Comparison of ENCODE assay signal across 28 cellular contexts in the genomic region with DNA sequence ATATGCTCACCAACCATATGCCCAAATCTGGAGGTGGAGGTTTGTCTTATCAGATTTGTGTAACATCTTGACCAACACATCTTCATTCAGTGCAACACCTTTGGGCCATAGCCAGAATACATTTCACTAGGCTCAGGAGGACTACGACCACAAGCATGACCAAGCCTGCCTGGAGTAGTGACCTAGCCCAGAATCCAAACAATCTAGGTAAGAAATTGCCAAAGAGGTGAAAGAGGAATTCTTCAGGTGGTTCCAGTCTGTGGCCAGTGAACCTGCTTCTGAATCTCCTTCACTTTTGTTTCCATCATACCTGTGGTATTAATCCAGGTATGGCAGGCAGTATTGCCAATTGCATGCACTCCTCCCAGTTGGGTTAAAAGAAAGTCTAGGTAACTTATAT.
"Had no signal": no experiment of that assay in that cellular context is flagged by ENCODE, and none has a peak within 500 bp of the region (broad histone marks: within the 10 kb centered on the region; RNA-seq: fewer than 3 reads in every experiment).

No MANE protein-coding gene starts in this region.

- H3K36me3 Mint-ChIP-seq: mesothelial cell of epicardium; stimulated activated effector memory CD8-positive, alpha-beta T cell treated with anti-CD3 and anti-CD28 coated beads, Interleukin-12 subunit alpha, Interleukin-12 subunit beta, amount 100 ng/mL, for 72 hours had no signal

- H3K4me3 ChIP-seq: colonic mucosa, esophagus squamous epithelium, gastrocnemius medialis, lung, prostate gland, right atrium auricular region, smooth muscle cell, stomach, thyroid gland, vagina had no signal

- H3K36me3 ChIP-seq: colonic mucosa, esophagus squamous epithelium, gastrocnemius medialis, prostate gland, right atrium auricular region, stomach, thyroid gland, vagina had no signal

- FAIRE-seq: kidney had no signal

- H3K4me3 Mint-ChIP-seq: dendritic cell treated with granulocyte-macrophage colony-stimulating factor and Interleukin-4, amounts not matched to agents 40 ng/mL and 50 ng/mL, for 4 days; endodermal cell; mesothelial cell of epicardium; naive thymus-derived CD8-positive, alpha-beta T cell; nephron progenitor cell; stimulated activated effector memory CD8-positive, alpha-beta T cell treated with anti-CD3 and anti-CD28 coated beads, Interleukin-12 subunit alpha, Interleukin-12 subunit beta, amount 100 ng/mL, for 72 hours had no signal

- H3K9me3 ChIP-seq: colonic mucosa, esophagus squamous epithelium, gastrocnemius medialis, prostate gland, right atrium auricular region, stomach, thyroid gland, vagina had no signal

- DNase-seq: colonic mucosa; effector CD8-positive, alpha-beta T cell; endodermal cell; erythroblast; esophagus squamous epithelium; gastrocnemius medialis; head of caudate nucleus; kidney; naive thymus-derived CD8-positive, alpha-beta T cell; nephron progenitor cell; nucleus accumbens; stimulated activated CD4-positive, alpha-beta T cell treated with anti-CD3 and anti-CD28 coated beads, Interleukin-12 subunit alpha, Interleukin-12 subunit beta, amount 100 ng/mL, for 4 hours; stimulated activated CD4-positive, alpha-beta T cell treated with anti-CD3 and anti-CD28 coated beads, Interleukin-1b, Interleukin-23, amount 100 ng/mL, for 48 hours; stimulated activated CD4-positive, alpha-beta T cell treated with anti-CD3 and anti-CD28 coated beads, Interleukin-4, amount 100 ng/mL, for 1 hour; stimulated activated naive CD4-positive, alpha-beta T cell treated with Interleukin-2 at 50 U/mL for 16 hours; stomach; thyroid gland; trophoblast cell had no signal

- H3K4me1 Mint-ChIP-seq: endodermal cell; mesothelial cell of epicardium; naive thymus-derived CD8-positive, alpha-beta T cell; nephron progenitor cell; stimulated activated effector memory CD8-positive, alpha-beta T cell treated with anti-CD3 and anti-CD28 coated beads, Interleukin-12 subunit alpha, Interleukin-12 subunit beta, amount 100 ng/mL, for 72 hours had no signal

- H3K9me3 Mint-ChIP-seq: stimulated activated effector memory CD8-positive, alpha-beta T cell treated with anti-CD3 and anti-CD28 coated beads, Interleukin-12 subunit alpha, Interleukin-12 subunit beta, amount 100 ng/mL, for 72 hours had no signal

- H3K27me3 ChIP-seq: colonic mucosa, esophagus squamous epithelium, gastrocnemius medialis, right atrium auricular region, stomach, thyroid gland, vagina had no signal

- H3K27me3 Mint-ChIP-seq: dendritic cell treated with granulocyte-macrophage colony-stimulating factor and Interleukin-4, amounts not matched to agents 40 ng/mL and 50 ng/mL, for 4 days had no signal

- H3K4me1 ChIP-seq: colonic mucosa, gastrocnemius medialis, prostate gland, right atrium auricular region, stomach, thyroid gland had no signal

- H3K27ac Mint-ChIP-seq: dendritic cell treated with granulocyte-macrophage colony-stimulating factor and Interleukin-4, amounts not matched to agents 40 ng/mL and 50 ng/mL, for 4 days; endodermal cell; mesothelial cell of epicardium; naive thymus-derived CD8-positive, alpha-beta T cell; nephron progenitor cell; stimulated activated effector memory CD8-positive, alpha-beta T cell treated with anti-CD3 and anti-CD28 coated beads, Interleukin-12 subunit alpha, Interleukin-12 subunit beta, amount 100 ng/mL, for 72 hours had no signal

- ATAC-seq: gastrocnemius medialis; left lobe of liver; naive thymus-derived CD8-positive, alpha-beta T cell; sciatic nerve; stimulated activated effector memory CD8-positive, alpha-beta T cell treated with anti-CD3 and anti-CD28 coated beads, Interleukin-12 subunit alpha, Interleukin-12 subunit beta, amount 100 ng/mL, for 72 hours had no signal

- H3K27ac ChIP-seq: colonic mucosa, esophagus squamous epithelium, gastrocnemius medialis, prostate gland, right atrium auricular region, stomach, thyroid gland, vagina had no signal
